Comparison of ENCODE assay signal across 8 cellular contexts in the genomic region with DNA sequence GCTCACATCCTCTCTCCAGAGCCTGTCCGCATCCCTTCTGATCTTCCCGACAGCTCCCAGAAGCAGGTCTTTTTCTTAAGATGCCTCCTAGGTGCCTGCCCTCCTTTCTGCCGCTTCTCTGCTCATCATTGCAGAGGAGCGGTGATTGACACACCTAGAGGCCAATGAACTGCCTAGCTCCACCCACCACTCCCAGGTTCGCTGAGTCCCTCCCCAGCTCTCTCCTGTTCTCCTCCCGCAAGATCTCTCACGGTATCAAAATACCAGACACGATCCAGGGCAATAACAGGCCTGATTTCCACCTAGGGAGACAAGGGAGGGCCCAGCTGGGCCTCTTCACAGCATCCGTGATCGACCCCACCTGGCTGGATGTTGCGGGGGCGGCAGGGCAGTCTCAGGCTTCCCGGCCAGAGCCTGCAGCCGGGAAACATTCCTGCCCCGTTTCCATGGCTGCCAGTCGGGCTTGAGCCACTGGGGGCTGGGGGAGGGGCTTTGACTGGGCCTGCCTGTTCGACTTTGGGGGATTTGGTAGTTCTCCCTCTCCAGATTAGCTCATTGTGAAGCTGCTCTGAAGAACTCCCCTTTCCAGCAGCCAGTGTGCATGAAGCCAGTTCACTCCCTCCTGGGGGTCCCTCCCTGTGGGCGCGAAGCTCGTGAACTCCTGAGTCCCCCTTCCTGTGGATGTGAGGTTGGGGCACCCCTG.
DNase-seq lines count a peak whose midpoint lies in the region; ATAC-seq and TF ChIP-seq lines count a peak whose summit lies in the region.

No MANE protein-coding gene starts in this region.

- peak; percentile 61 for ATAC-seq in GM21723 (IDR thresholded peaks at IDR 0.05; ENCODE audit: unreplicated experiment)
- peak; percentile 60 for ATAC-seq in left lobe of liver

- H3K27me3 ChIP-seq in dorsolateral prefrontal cortex = peaks cover 0 to 7% (median 0%) of the 10 kb centered on the region in 45 donors

- intact Hi-C loops in dorsolateral prefrontal cortex (cut with DNase I) = no loop called here

- peak overlapping the region in 57 of 59 donors; percentile 19 to 96 (median 80) for H3K27ac ChIP-seq in dorsolateral prefrontal cortex

- peak overlapping the region; percentile 21 to 74 (median 54) for H3K4me3 ChIP-seq in dorsolateral prefrontal cortex

- peak; percentile 56 for DNase-seq in AG08395 (ENCODE audit: low spot score)
- peak; percentile 78 to 87 for DNase-seq in NCI-H2081 (lab: John Stamatoyannopoulos, UW)
- DNase-seq in activated CD4-positive, alpha-beta T cell treated with anti-CD3 and anti-CD28 coated beads, Interleukin-2, amount 50 U/mL, for 4 hours = peak; percentile 50 to 51
- peak; percentile 55 to 96 (median 88) for DNase-seq in dorsolateral prefrontal cortex
- peak; percentile 55 for DNase-seq in left lobe of liver (ENCODE audit: low spot score)
- DNase-seq in stimulated activated CD4-positive, alpha-beta T cell treated with anti-CD3 and anti-CD28 coated beads, TNF-alpha, amount 100 ng/mL, for 1 hour (ENCODE audit: low read depth in 3 of 3, low spot score in 1 of 3) = peak in 2 of 3 donors; percentile 15 to 61
- no peak for DNase-seq in KG1 (lab: John Stamatoyannopoulos, UW)

- no peak for TF ChIP-seq CTCF in dorsolateral prefrontal cortex (IDR thresholded peaks at IDR 0.05 in 54 of 56, conservative IDR thresholded peaks at IDR 0.05 in 2 of 56; ENCODE audit: low read depth in 1 of 56, partially characterized antibody in 56 of 56)
